Comparison of ENCODE assay signal across 18 cellular contexts in the genomic region with DNA sequence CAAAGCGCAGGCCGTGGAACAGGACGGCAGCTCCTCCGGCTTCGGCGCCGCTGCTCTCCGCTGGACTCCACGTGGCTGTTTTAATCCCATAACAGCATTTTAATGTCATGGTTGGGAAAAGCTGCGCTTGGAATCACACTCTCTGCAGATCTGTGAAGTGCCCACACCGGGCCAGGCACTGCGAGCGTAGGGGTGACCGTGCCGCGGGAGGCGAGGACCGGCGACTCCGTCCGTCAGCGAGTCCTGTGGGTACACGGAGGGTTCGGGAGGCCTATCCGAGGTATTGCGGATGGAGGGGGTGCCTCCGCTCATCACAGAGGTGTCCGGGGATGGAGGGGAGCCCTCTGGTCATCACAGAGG.
DNase-seq lines count a peak whose midpoint lies in the region; ATAC-seq, FAIRE-seq and TF ChIP-seq lines count a peak whose summit lies in the region.
"Had no signal": no experiment of that assay in that cellular context is flagged by ENCODE, and none has a peak within 500 bp of the region (broad histone marks: within the 10 kb centered on the region; RNA-seq: fewer than 3 reads in every experiment).

No MANE protein-coding gene starts in this region.

- ATAC-seq in GM18498 (IDR thresholded peaks at IDR 0.05; ENCODE audit: unreplicated experiment), result no peak
- ATAC-seq: HCT116 had no signal

- no peak for DNase-seq in H1 (ENCODE audit: low read depth in 1 of 2, low spot score in 2 of 2)
- peak; percentile 86 for DNase-seq in mesenteric fat pad (ENCODE audit: low spot score)
- peak; percentile 69 for DNase-seq in posterior vena cava (ENCODE audit: low spot score)
- DNase-seq in stomach, result peak; percentile 17
- DNase-seq in NCI-H1105 treated with DMSO at 0.1 percent for 48 hours (lab: John Stamatoyannopoulos, UW), result no peak
- DNase-seq in MM.1S, result no peak
- DNase-seq: C1 segment of cervical spinal cord; Calu3; CD4-positive, alpha-beta memory T cell; COR-L47; DMS53; DMS79 treated with DMSO at 0.1 percent for 48 hours; GF-D8; GOT3; H7 had no signal

- no peak overlapping the region for H3K27ac ChIP-seq in H1 (ENCODE audit: low read depth, low read length)
- H3K27ac ChIP-seq in stomach, result no peak overlapping the region
- no peak overlapping the region for H3K27ac ChIP-seq in MM.1S (ENCODE audit: low read length)

- H3K56ac ChIP-seq in H1 (replicated peaks; ENCODE audit: insufficient read length, low read depth, low read length), result no peak overlapping the region

- intact Hi-C loops in posterior vena cava (cut with DNase I), result no loop called here
- intact Hi-C loops in stomach (cut with DNase I; ENCODE audit: low total_unique reads), result no loop called here

- H4K20me1 ChIP-seq in H1 (replicated peaks in 1 of 2; ENCODE audit: control insufficient read depth in 1 of 2, insufficient read depth in 2 of 2, low read length in 2 of 2), result no peaks in the 10 kb centered on the region
- no peaks in the 10 kb centered on the region for H4K20me1 ChIP-seq in MM.1S (ENCODE audit: insufficient read depth, low read length)

- H3K79me2 ChIP-seq in H1 (ENCODE audit: control insufficient read depth in 1 of 2, insufficient read depth in 2 of 2, low read length in 2 of 2) (no peaks in the 10 kb centered on the region), MM.1S (ENCODE audit: low read length) (no peaks in the 10 kb centered on the region)

- H3K79me1 ChIP-seq in H1 (ENCODE audit: low read depth, low read length), result no peaks in the 10 kb centered on the region

- no peak for TF ChIP-seq RAD21 in H1 (IDR thresholded peaks at IDR 0.05 in 1 of 2, conservative IDR thresholded peaks at IDR 0.05 in 1 of 2; ENCODE audit: low read depth in 2 of 2, low read length in 2 of 2)

- no peak for TF ChIP-seq EP300 in H1 (IDR thresholded peaks at IDR 0.05; ENCODE audit: borderline replicate concordance in 1 of 2, low read depth in 2 of 2, low read length in 2 of 2)
- no peak for TF ChIP-seq EP300 in stomach (IDR thresholded peaks at IDR 0.05)

- no peak overlapping the region for H4K91ac ChIP-seq in H1 (replicated peaks; ENCODE audit: insufficient read length, low read length)

- H3K9ac ChIP-seq in H1 (replicated peaks in 1 of 4; ENCODE audit: extremely low read depth in 1 of 4, low read depth in 3 of 4, low read length in 3 of 4), result no peak overlapping the region
- no peak overlapping the region for H3K9ac ChIP-seq in MM.1S (ENCODE audit: low read length)

- H3K9me3 ChIP-seq in H1 (ENCODE audit: insufficient read depth in 2 of 2, low read depth in 1 of 2, low read length in 1 of 2) (no peaks in the 10 kb centered on the region), stomach (no peaks in the 10 kb centered on the region), MM.1S (replicated peaks; ENCODE audit: insufficient read depth, low read length) (no peaks in the 10 kb centered on the region)

- POLR2A ChIA-PET in H1 (lab: Charles Lee; ENCODE audit: partially characterized antibody), result no interaction called here

- no peak overlapping the region for H2BK120ac ChIP-seq in H1 (replicated peaks; ENCODE audit: low read depth, low read length)

- no peaks in the 10 kb centered on the region for H3K23me2 ChIP-seq in H1 (ENCODE audit: low read depth, low read length)

- 89% methylated on average over 25 of the region's 28 CpGs; no CpG with 5 or more reads in 1 of the 2 experiments for WGBS in H1 (ENCODE audit: extremely low coverage in 1 of 2, insufficient coverage in 1 of 2, insufficient read length in 1 of 2, insufficient replicate concordance in 2 of 2, low coverage in 1 of 2, low lambda C conversion rate in 2 of 2, missing lambda C conversion rate in 1 of 2), 2 experiments
- 91 to 93% (median 92%) methylated on average over 28 of the region's 28 CpGs for WGBS in stomach, 5 donors

- CTCF ChIA-PET in H1 (lab: Charles Lee; ENCODE audit: partially characterized antibody), result interaction anchor here (0.7 to 1.9 kb wide), 2 partner anchors 27 to 122 kb away, joined by 3 to 4 read pairs; no protein-coding TSS in a partner anchor

- H2BK5ac ChIP-seq in H1 (ENCODE audit: low read depth, low read length), result no peak overlapping the region

- no peak overlapping the region for H3K4me2 ChIP-seq in H1 (ENCODE audit: insufficient read depth in 1 of 2, low read depth in 2 of 2, low read length in 2 of 2)
- H3K4me2 ChIP-seq in MM.1S (ENCODE audit: low read depth, low read length), result no peak overlapping the region

- no peak overlapping the region for H2BK20ac ChIP-seq in H1 (ENCODE audit: low read length)

- no peaks in the 10 kb centered on the region for H3K9me2 ChIP-seq in MM.1S (replicated peaks; ENCODE audit: insufficient read depth, low read length)

- H3K27me3 ChIP-seq in H1 (replicated peaks in 1 of 4; ENCODE audit: control insufficient read depth in 3 of 4, extremely low read depth in 1 of 4, insufficient read depth in 3 of 4, low read length in 3 of 4) (no peaks in the 10 kb centered on the region), stomach (peaks cover 0 to 10% (median 0%) of the 10 kb centered on the region in 3 donors), MM.1S (replicated peaks; ENCODE audit: insufficient read depth, low read length) (no peaks in the 10 kb centered on the region)

- FAIRE-seq in H1 (lab: Jason Lieb, UNC), result no peak
- FAIRE-seq: GM12891 had no signal

- no peak overlapping the region for H2BK12ac ChIP-seq in H1 (ENCODE audit: low read depth, low read length)

- peak overlapping the region; percentile 68; the same call in 1 of the 2 replicates for H4K8ac ChIP-seq in H1 (ENCODE audit: extremely low read depth, insufficient read depth, low read length)

- TF ChIP-seq POLR2A in H1 (IDR thresholded peaks at IDR 0.05; ENCODE audit: control extremely low read depth in 1 of 2, low read depth in 2 of 2, low read length in 2 of 2) (no peak), stomach (IDR thresholded peaks at IDR 0.05) (no peak)

- H3K14ac ChIP-seq in H1 (ENCODE audit: insufficient read length), result no peak overlapping the region

- H2AFZ ChIP-seq in H1 (ENCODE audit: low read length) (no peak overlapping the region), MM.1S (ENCODE audit: low read length) (no peak overlapping the region)

- H2BK15ac ChIP-seq in H1 (ENCODE audit: low read length), result no peak overlapping the region

- H4K5ac ChIP-seq in H1 (ENCODE audit: insufficient read length, low read depth, low read length), result no peak overlapping the region

- TF ChIP-seq CTCF in H1 (IDR thresholded peaks at IDR 0.05; ENCODE audit: control extremely low read depth in 1 of 3, insufficient read depth in 1 of 3, low read depth in 1 of 3, low read length in 3 of 3) (no peak), stomach (IDR thresholded peaks at IDR 0.05) (no peak), MM.1S (IDR thresholded peaks at IDR 0.05; ENCODE audit: low read length) (no peak)

- H3K4me1 ChIP-seq in H1 (replicated peaks in 1 of 4; ENCODE audit: control insufficient read depth in 3 of 4, insufficient read depth in 4 of 4, low read length in 3 of 4) (peaks cover 0 to 5% (median 0%) of the 10 kb centered on the region in 4 experiments; a peak in 1 of 7 replicates), stomach (peaks cover 0 to 4% (median 3%) of the 10 kb centered on the region in 4 donors), MM.1S (ENCODE audit: low read length) (no peaks in the 10 kb centered on the region)

- no peak overlapping the region for H3K4ac ChIP-seq in H1 (replicated peaks; ENCODE audit: insufficient read length, low read depth, low read length)

- H2AK5ac ChIP-seq in H1 (ENCODE audit: low read depth, low read length), result no peak overlapping the region

- no peak overlapping the region for H3K23ac ChIP-seq in H1 (ENCODE audit: insufficient read length)

- H3K36me3 ChIP-seq in H1 (ENCODE audit: control insufficient read depth in 2 of 4, insufficient read depth in 4 of 4, low read length in 3 of 4) (no peaks in the 10 kb centered on the region), stomach (no peaks in the 10 kb centered on the region), MM.1S (replicated peaks; ENCODE audit: insufficient read depth, low read length) (no peaks in the 10 kb centered on the region)

- no peak overlapping the region for H3K4me3 ChIP-seq in H1 (ENCODE audit: extremely low read depth in 1 of 4, insufficient read depth in 2 of 4, low read depth in 3 of 4, low read length in 4 of 4)
- H3K4me3 ChIP-seq in stomach, result no peak overlapping the region
- H3K4me3 ChIP-seq in MM.1S (ENCODE audit: low read length), result no peak overlapping the region

- H3F3A ChIP-seq in MM.1S (ENCODE audit: insufficient read depth, low read length), result no peaks in the 10 kb centered on the region

- H3K18ac ChIP-seq in H1 (ENCODE audit: extremely low read depth, low read length), result no peak overlapping the region

TF ChIP-seq in H1, 55 proteins besides CTCF, POLR2A, EP300 and RAD21:
- no peak for TF ChIP-seq EZH2 (IDR thresholded peaks at IDR 0.05; ENCODE audit: low read depth, low read length, severe bottlenecking)
- TF ChIP-seq MAX (IDR thresholded peaks at IDR 0.05), result no peak
- TF ChIP-seq CREB1 (IDR thresholded peaks at IDR 0.05), result no peak
- TF ChIP-seq CEBPB (IDR thresholded peaks at IDR 0.05; ENCODE audit: low read depth, low read length), result no peak
- TF ChIP-seq HDAC6 (IDR thresholded peaks at IDR 0.05; ENCODE audit: low read depth, low read length), result no peak
- TF ChIP-seq RNF2 (IDR thresholded peaks at IDR 0.05; ENCODE audit: borderline replicate concordance, low read depth, low read length, missing control alignments, poor library complexity, severe bottlenecking), result no peak

Comparison
In these comparisons a context has a peak if more than half of its experiments do, and no peak if none do; other contexts are left out.
1. DNase-seq: peak in mesenteric fat pad (single experiment), posterior vena cava (single experiment) and stomach (single experiment); none in H1 (0 of 2), NCI-H1105 treated with DMSO at 0.1 percent for 48 hours (single experiment) and MM.1S (single experiment).